Comparison of ENCODE assay signal across 30 cellular contexts in genomic region chr9:82880353-82880752, GRCh38.
"Had no signal": no experiment of that assay in that cellular context is flagged by ENCODE, and none has a peak within 500 bp of the region (broad histone marks: within the 10 kb centered on the region; RNA-seq: fewer than 3 reads in every experiment).

No MANE protein-coding gene starts in this region.

- H3K36me3 ChIP-seq: cardiac muscle cell, Peyer's patch had no signal

- H3K27ac ChIP-seq: cardiac muscle cell, Peyer's patch, VCaP had no signal

- H3K4me3 ChIP-seq: cardiac muscle cell, Peyer's patch had no signal

- H3K9me3 ChIP-seq: Peyer's patch had no signal

- H3K4me1 ChIP-seq: Peyer's patch had no signal

- ATAC-seq: PC-3, SK-N-SH treated with all-trans-retinoic acid at 6 μM for 48 hours, T-cell had no signal

- H3K27me3 ChIP-seq: cardiac muscle cell, Peyer's patch had no signal

- DNase-seq: activated B cell treated with CpG ODN at 0.5 μM for 24 hours; activated CD4-positive, alpha-beta memory T cell treated with anti-CD3 and anti-CD28 coated beads for 36 hours; activated CD4-positive, alpha-beta T cell treated with anti-CD3 and anti-CD28 coated beads for 4 hours; activated CD4-positive, alpha-beta T cell treated with anti-CD3 and anti-CD28 coated beads, Interleukin-2, amount 50 U/mL, for 1 hour; activated CD4-positive, CD25-positive, alpha-beta regulatory T cell treated with anti-CD3 and anti-CD28 coated beads, Interleukin-2, amount 50 U/mL, for 72 hours; activated CD8-positive, alpha-beta memory T cell treated with anti-CD3 and anti-CD28 coated beads, Interleukin-2, amount 50 U/mL, for 4 hours; activated effector memory CD4-positive, alpha-beta T cell treated with anti-CD3 and anti-CD28 coated beads, Interleukin-2, amount 50 U/mL, for 16 hours; activated naive CD4-positive, alpha-beta T cell; activated naive CD4-positive, alpha-beta T cell treated with anti-CD3 and anti-CD28 coated beads, Interleukin-2, amount 50 U/mL, for 16 hours; activated naive CD8-positive, alpha-beta T cell treated with anti-CD3 and anti-CD28 coated beads for 36 hours; activated T-cell treated with anti-CD3 and anti-CD28 coated beads, Interleukin-2, amount 50 U/mL, for 48 hours; amniotic stem cell; aorta; NCI-H1105; NCI-H1417 treated with DMSO at 0.1 percent for 48 hours; NCI-H2029; NCI-H345; NCI-H524 treated with DMSO at 0.1 percent for 48 hours; NCI-H748 treated with DMSO at 0.1 percent for 48 hours; NK-92 treated with Interleukin-12 subunit alpha and Interleukin-12 subunit beta, amount 100 ng/mL, for 24 hours; PC-3; Peyer's patch; RPMI8226; SIG-M5; T-cell; T-helper 2 cell; T-helper 9 cell had no signal
